Comparison of ENCODE assay signal across 8 cellular contexts in genomic region chr15:49116108-49116507, GRCh38.
"Had no signal": no experiment of that assay in that cellular context is flagged by ENCODE, and none has a peak within 500 bp of the region (broad histone marks: within the 10 kb centered on the region; RNA-seq: fewer than 3 reads in every experiment).

No MANE protein-coding gene starts in this region.

- ATAC-seq: HepG2, K562 had no signal

- H3K27me3 Mint-ChIP-seq: IgD-negative memory B cell had no signal

- H3K4me2 ChIP-seq: KMS-11 had no signal

- DNase-seq: IMR-90, KBM-7, KG1 had no signal

- H3K4me1 Mint-ChIP-seq: IgD-negative memory B cell had no signal

- H3K27ac ChIP-seq: KMS-11 had no signal

- H3K9ac ChIP-seq: KMS-11 had no signal

- H3K4me3 ChIP-seq: K562 had no signal

- FAIRE-seq: HepG2, HTR-8/SVneo, K562 had no signal
